ENCODE assay signal across 1 cellular context in the genomic region with DNA sequence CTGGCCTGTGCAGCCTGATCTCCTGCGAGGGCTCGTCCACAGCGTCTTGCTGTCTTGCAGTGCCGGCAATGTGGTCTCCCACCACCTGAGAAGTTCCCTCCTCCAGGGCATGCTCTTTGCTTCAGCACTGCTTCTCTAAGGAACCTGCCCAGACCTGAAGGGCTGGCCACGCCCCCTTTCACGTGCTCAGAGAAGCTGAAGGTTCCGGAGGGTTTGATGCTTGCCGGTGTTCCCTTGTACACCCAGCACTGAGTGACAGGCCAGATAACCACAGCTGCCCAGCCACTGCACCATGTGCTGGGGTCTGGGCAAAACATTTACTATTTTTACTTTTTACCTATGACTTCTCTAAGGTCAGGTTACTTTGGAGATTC.
TF ChIP-seq lines count a peak whose summit lies in the region.

No MANE protein-coding gene starts in this region.

TF ChIP-seq in HEK293, 187 proteins besides CTCF, POLR2A, EP300 and RAD21 (continued from another document):
- TF ChIP-seq ZBTB21 (tag by site-specific recombination; IDR thresholded peaks at IDR 0.05) (no peak), ZNF473 (tag by site-specific recombination; IDR thresholded peaks at IDR 0.05) (no peak), IKZF3 (tag by site-specific recombination; IDR thresholded peaks at IDR 0.05) (no peak), ZNF324 (tag by site-specific recombination; IDR thresholded peaks at IDR 0.05) (no peak), SP2 (tag by site-specific recombination; IDR thresholded peaks at IDR 0.05) (peak; percentile 39), ZNF510 (tag by site-specific recombination; IDR thresholded peaks at IDR 0.05; ENCODE audit: insufficient replicate concordance) (no peak), ZNF394 (tag by site-specific recombination; IDR thresholded peaks at IDR 0.05; ENCODE audit: borderline replicate concordance) (peak; percentile 71; the same call in 1 of the 2 replicates), ZIC2 (tag by site-specific recombination; IDR thresholded peaks at IDR 0.05) (no peak), ZNF692 (tag by site-specific recombination; IDR thresholded peaks at IDR 0.05) (no peak)
